Comparison of ENCODE assay signal across 1 cellular context in genomic region chr15:78680416-78681068, GRCh38.
TF ChIP-seq lines count a peak whose summit lies in the region.

No MANE protein-coding gene starts in this region.

TF ChIP-seq in H1, 55 proteins besides CTCF, POLR2A, EP300 and RAD21 (continued from another document):
- TF ChIP-seq GTF2F1 (IDR thresholded peaks at IDR 0.05; ENCODE audit: borderline replicate concordance, low read depth, low read length) = no peak
- no peak for TF ChIP-seq ASH2L (IDR thresholded peaks at IDR 0.05; ENCODE audit: low read length)
- no peak for TF ChIP-seq SIX5 (IDR thresholded peaks at IDR 0.05; ENCODE audit: low read depth, low read length)
TF ChIP-seq in H1: peak in this region for 0.
